In the genomic region with DNA sequence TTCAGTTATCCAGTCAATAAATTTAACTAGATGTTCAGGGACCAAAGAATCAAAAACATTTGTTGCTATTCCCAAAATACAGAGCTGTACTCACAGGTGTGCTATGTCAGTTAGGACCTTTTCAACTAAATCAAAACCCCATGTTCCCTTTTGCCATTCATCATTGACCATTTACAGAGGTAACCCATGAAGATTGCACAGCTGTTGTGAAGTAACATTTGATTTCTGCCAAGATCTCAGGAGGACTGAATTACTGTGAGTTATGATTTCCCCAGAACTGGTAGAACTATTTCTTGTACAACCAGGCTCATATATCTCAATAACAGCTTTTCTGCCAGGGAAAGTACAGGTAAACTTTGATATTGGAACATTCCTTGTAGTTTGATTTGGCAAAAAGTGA, we compare ENCODE assay signal across 17 cellular contexts.
DNase-seq lines count a peak whose midpoint lies in the region; ATAC-seq and TF ChIP-seq lines count a peak whose summit lies in the region.
"Had no signal": no experiment of that assay in that cellular context is flagged by ENCODE, and none has a peak within 500 bp of the region (broad histone marks: within the 10 kb centered on the region; RNA-seq: fewer than 3 reads in every experiment).

No MANE protein-coding gene starts in this region.

- peak overlapping the region; percentile 25; the same call in 1 of the 2 replicates for H3K4me2 ChIP-seq in OCI-LY1 (ENCODE audit: low read length)
- H3K4me2 ChIP-seq: BLaER1 treated with 17β-estradiol and CSF1 and Interleukin-3, amounts not matched to agents 10 nM and 100 nM; GM23338 had no signal

- no peaks in the 10 kb centered on the region for H4K20me1 ChIP-seq in OCI-LY1 (ENCODE audit: insufficient read depth, low read length)
- H4K20me1 ChIP-seq: BLaER1 treated with 17β-estradiol and CSF1 and Interleukin-3, amounts not matched to agents 10 nM and 100 nM had no signal

- H3K9me3 ChIP-seq in left ventricle myocardium inferior (replicated peaks) (peaks cover 18% of the 10 kb centered on the region), OCI-LY1 (ENCODE audit: low read length) (peaks cover 6% of the 10 kb centered on the region; the same call in 1 of the 2 replicates)
- H3K9me3 ChIP-seq: BLaER1 treated with 17β-estradiol and CSF1 and Interleukin-3, amounts not matched to agents 10 nM and 100 nM had no signal

- H3K27ac ChIP-seq in left ventricle myocardium inferior (replicated peaks) (no peak overlapping the region), OCI-LY1 (ENCODE audit: low read depth, low read length, poor library complexity, severe bottlenecking) (peak overlapping the region; percentile 83)
- H3K27ac ChIP-seq: BLaER1 treated with 17β-estradiol and CSF1 and Interleukin-3, amounts not matched to agents 10 nM and 100 nM had no signal

- H3K79me2 ChIP-seq in OCI-LY1 (ENCODE audit: insufficient read depth, low read length) = no peaks in the 10 kb centered on the region

- intact Hi-C loops in Right ventricle myocardium inferior (cut with DNase I) (loop anchor here (10.0 kb wide), 2 partner anchors 82 to 132 kb away; a partner anchor contains a TSS), left ventricle myocardium inferior (cut with micrococcal nuclease) (no loop called here), sciatic nerve (cut with DNase I) (no loop called here)

- H3K27me3 ChIP-seq in left ventricle myocardium inferior (ENCODE audit: low read depth) = no peaks in the 10 kb centered on the region
- H3K27me3 ChIP-seq in OCI-LY1 (ENCODE audit: insufficient read depth, low read length) = no peaks in the 10 kb centered on the region
- H3K27me3 ChIP-seq: BLaER1 treated with 17β-estradiol and CSF1 and Interleukin-3, amounts not matched to agents 10 nM and 100 nM had no signal

- ATAC-seq in Right ventricle myocardium inferior (peak; percentile 44), sciatic nerve (peak; percentile 59)
- ATAC-seq: CD8-positive, alpha-beta T cell; GM12878; GM23338 had no signal

- H3K36me3 ChIP-seq in left ventricle myocardium inferior (no peaks in the 10 kb centered on the region), OCI-LY1 (ENCODE audit: insufficient read depth, low read length) (no peaks in the 10 kb centered on the region)
- H3K36me3 ChIP-seq: BLaER1 treated with 17β-estradiol and CSF1 and Interleukin-3, amounts not matched to agents 10 nM and 100 nM had no signal

- TF ChIP-seq CTCF in left ventricle myocardium inferior (IDR thresholded peaks at IDR 0.05; ENCODE audit: borderline replicate concordance) = no peak
- TF ChIP-seq CTCF in OCI-LY1 (IDR thresholded peaks at IDR 0.05; ENCODE audit: low read length) = no peak

- no peak for DNase-seq in Right ventricle myocardium inferior (ENCODE audit: missing footprints)
- no peak for DNase-seq in left ventricle myocardium inferior
- DNase-seq in fibroblast of peridontal ligament (ENCODE audit: extremely low read depth) = peak; percentile 24
- DNase-seq in sciatic nerve (ENCODE audit: low spot score) = no peak
- no peak for DNase-seq in NCI-H1417 treated with DMSO at 0.1 percent for 48 hours (lab: John Stamatoyannopoulos, UW)
- DNase-seq in stimulated activated CD4-positive, alpha-beta T cell treated with anti-CD3 and anti-CD28 coated beads, Interleukin-4, amount 100 ng/mL, for 24 hours = no peak
- no peak for DNase-seq in NOMO-1 (lab: John Stamatoyannopoulos, UW; ENCODE audit: unreplicated experiment in 2 of 2)
- DNase-seq: 8988T; Calu3; CD8-positive, alpha-beta T cell; DND-41; EL; HCEC 1CT had no signal

- no peak overlapping the region for H2AFZ ChIP-seq in OCI-LY1 (ENCODE audit: low read length)
- H2AFZ ChIP-seq: GM23338 had no signal

- H3K4me3 ChIP-seq in left ventricle myocardium inferior (no peak overlapping the region), OCI-LY1 (ENCODE audit: low read depth, low read length, poor library complexity, severe bottlenecking) (no peak overlapping the region)
- H3K4me3 ChIP-seq: BLaER1 treated with 17β-estradiol and CSF1 and Interleukin-3, amounts not matched to agents 10 nM and 100 nM; GM12878; GM23338 had no signal

- no peaks in the 10 kb centered on the region for H3F3A ChIP-seq in OCI-LY1 (ENCODE audit: insufficient read depth, low read length)

- H3K4me1 ChIP-seq in left ventricle myocardium inferior (no peaks in the 10 kb centered on the region), OCI-LY1 (ENCODE audit: insufficient read depth, low read length, severe bottlenecking) (peaks cover 67% of the 10 kb centered on the region)
- H3K4me1 ChIP-seq: BLaER1 treated with 17β-estradiol and CSF1 and Interleukin-3, amounts not matched to agents 10 nM and 100 nM had no signal

- H3K9ac ChIP-seq in OCI-LY1 (ENCODE audit: low read length) = peak overlapping the region; percentile 22
- H3K9ac ChIP-seq: BLaER1 treated with 17β-estradiol and CSF1 and Interleukin-3, amounts not matched to agents 10 nM and 100 nM had no signal

- no peaks in the 10 kb centered on the region for H3K9me2 ChIP-seq in OCI-LY1 (ENCODE audit: low read depth, low read length)
